ENCODE assay signal across 8 cellular contexts in genomic region chr1:150696995-150697927, GRCh38. TPM values are rescaled to one million over a fixed set of nuclear protein-coding genes. Genes with fewer than 3 reads are reported as not detected.
A peak's percentile ranks its signal among the peaks of the same experiment; 100 is the strongest.
DNase-seq lines count a peak whose midpoint lies in the region; ATAC-seq and FAIRE-seq lines count a peak whose summit lies in the region.

Gene GOLPH3L, minus strand, starts transcription at chr1:150697154. Its CDS starts 2,316 bp downstream, at chr1:150694838.

- H3K9me3 Mint-ChIP-seq in activated CD4-positive, alpha-beta T cell treated with anti-CD3 and anti-CD28 coated beads for 36 hours (ENCODE audit: low read depth): no peaks in the 10 kb centered on the region

- CTCF ChIA-PET in activated CD4-positive, alpha-beta T cell treated with anti-CD3 and anti-CD28 coated beads for 36 hours (lab: Charles Lee): interaction anchor here (0.7 to 2.2 kb wide), 11 partner anchors 9 to 225 kb away, joined by 3 to 14 read pairs (median 4); partner anchors contain the start of genes CTSS and ENSA

- peak; percentile 95 for DNase-seq in AG20443 (ENCODE audit: low spot score)
- peak; percentile 58 for DNase-seq in GM19238 (ENCODE audit: insufficient read length, low spot score)
- DNase-seq in NCI-H524 (lab: John Stamatoyannopoulos, UW): peak; percentile 97 to 99
- peak; percentile 93 for DNase-seq in activated CD4-positive, alpha-beta T cell treated with anti-CD3 and anti-CD28 coated beads for 36 hours
- DNase-seq in kidney tubule cell (ENCODE audit: low spot score): peak; percentile 100
- peak; percentile 54 to 88 (median 75) for DNase-seq in stimulated activated CD4-positive, alpha-beta T cell treated with anti-CD3 and anti-CD28 coated beads, Interleukin-1b, Interleukin-23, amount 100 ng/mL, for 24 hours (ENCODE audit: low read depth in 4 of 4, low spot score in 1 of 4)

- POLR2A ChIA-PET in activated CD4-positive, alpha-beta T cell treated with anti-CD3 and anti-CD28 coated beads for 36 hours (lab: Charles Lee): interaction anchor here (0.5 to 1.8 kb wide), 10 partner anchors 33 to 274 kb away, joined by 3 to 11 read pairs (median 4); partner anchors contain the start of genes ARNT, ENSA and MCL1

- FAIRE-seq in colon (lab: Jason Lieb, UNC): peak; percentile 90

- peaks cover 21% of the 10 kb centered on the region for H3K4me1 Mint-ChIP-seq in activated CD4-positive, alpha-beta T cell treated with anti-CD3 and anti-CD28 coated beads for 36 hours

- peaks cover 4% of the 10 kb centered on the region for H3K27me3 Mint-ChIP-seq in activated CD4-positive, alpha-beta T cell treated with anti-CD3 and anti-CD28 coated beads for 36 hours

- H3K36me3 Mint-ChIP-seq in activated CD4-positive, alpha-beta T cell treated with anti-CD3 and anti-CD28 coated beads for 36 hours (ENCODE audit: low read depth): peaks cover 22% of the 10 kb centered on the region

- ATAC-seq in HG03442 (IDR thresholded peaks at IDR 0.05; ENCODE audit: unreplicated experiment): peak; percentile 99
- ATAC-seq in activated CD4-positive, alpha-beta T cell treated with anti-CD3 and anti-CD28 coated beads for 36 hours: peak; percentile 100

- peak within 1 kb of the TSS; percentile 92 for H3K27ac Mint-ChIP-seq in activated CD4-positive, alpha-beta T cell treated with anti-CD3 and anti-CD28 coated beads for 36 hours

- H3K4me3 Mint-ChIP-seq in activated CD4-positive, alpha-beta T cell treated with anti-CD3 and anti-CD28 coated beads for 36 hours: peak within 1 kb of the TSS; percentile 98

- intact Hi-C loops in activated CD4-positive, alpha-beta T cell treated with anti-CD3 and anti-CD28 coated beads for 36 hours (cut with DNase I, micrococcal nuclease): loop anchor here (1.0 to 10.0 kb wide), 9 partner anchors 68 to 333 kb away; partner anchors contain the start of genes ARNT (in 2 of the 2), CERS2 (in 2 of the 2), ENSA (in 2 of the 2) and PRUNE1 (in 1 of the 2)

RNA-seq across cellular contexts. Expression of gene GOLPH3L, which starts in this region (rescaled TPM):
- total RNA-seq in activated CD4-positive, alpha-beta T cell treated with anti-CD3 and anti-CD28 coated beads for 36 hours: 10 to 100 TPM; 24.2 to 29.1 TPM

Comparison
In these comparisons a context has a peak if more than half of its experiments do, and no peak if none do; other contexts are left out.
1. Peak in every context shown above with its lines: DNase-seq and ATAC-seq.